10 cellular contexts compared by ENCODE assay signal in the genomic region with DNA sequence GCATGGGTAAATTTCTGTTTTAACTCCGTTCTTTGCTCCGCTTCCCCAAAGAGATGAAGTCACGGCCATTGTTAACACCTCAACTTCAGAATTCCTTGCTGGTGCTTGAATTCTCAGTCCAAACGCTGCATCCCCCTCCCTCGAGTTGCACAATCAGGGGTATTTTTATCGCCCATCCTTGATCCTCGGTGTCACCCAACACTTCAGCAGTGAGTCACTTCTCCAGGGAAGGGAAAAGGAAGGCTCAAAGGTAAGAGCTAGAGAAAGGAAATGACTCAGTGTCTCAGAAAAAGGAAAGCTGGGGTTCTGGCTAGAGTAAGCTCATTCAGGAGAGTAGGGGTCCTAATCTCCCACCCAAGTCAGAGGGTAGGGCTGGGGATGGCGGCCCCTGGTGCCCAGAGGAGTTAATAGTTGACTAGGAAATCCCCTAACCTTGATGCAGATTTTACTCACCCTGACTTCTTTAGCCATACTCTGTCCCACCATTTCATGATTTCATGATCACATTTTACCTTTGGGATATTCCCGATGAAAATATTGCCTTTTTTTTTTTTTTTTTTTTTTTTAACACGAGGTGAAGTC. TPM values are rescaled to one million over a fixed set of nuclear protein-coding genes. Genes with fewer than 3 reads are reported as not detected.
DNase-seq lines count a peak whose midpoint lies in the region; ATAC-seq, FAIRE-seq and TF ChIP-seq lines count a peak whose summit lies in the region.
"Had no signal": no experiment of that assay in that cellular context is flagged by ENCODE, and none has a peak within 500 bp of the region (broad histone marks: within the 10 kb centered on the region; RNA-seq: fewer than 3 reads in every experiment).

No MANE protein-coding gene starts in this region.

- H3K36me3 ChIP-seq in astrocyte (ENCODE audit: insufficient read depth, low read length) = no peaks in the 10 kb centered on the region

- peaks cover 9% of the 10 kb centered on the region for H3K4me1 Mint-ChIP-seq in activated CD4-positive, alpha-beta T cell treated with anti-CD3 and anti-CD28 coated beads for 36 hours
- peaks cover 41% of the 10 kb centered on the region for H3K4me1 Mint-ChIP-seq in astrocyte (ENCODE audit: low read depth, unreplicated experiment)

- H3K79me2 ChIP-seq in astrocyte (ENCODE audit: insufficient read depth, low read length) = no peaks in the 10 kb centered on the region

- H3K27me3 Mint-ChIP-seq in activated CD4-positive, alpha-beta T cell treated with anti-CD3 and anti-CD28 coated beads for 36 hours = no peaks in the 10 kb centered on the region
- no peaks in the 10 kb centered on the region for H3K27me3 Mint-ChIP-seq in astrocyte (ENCODE audit: low read depth, unreplicated experiment)

- no peaks in the 10 kb centered on the region for H4K20me1 ChIP-seq in astrocyte (ENCODE audit: insufficient read depth, low read length)

- H3K9me3 ChIP-seq in astrocyte (ENCODE audit: insufficient read depth, low read depth, low read length) = no peaks in the 10 kb centered on the region

- peak overlapping the region; percentile 9 for H3K4me3 ChIP-seq in astrocyte (ENCODE audit: insufficient read depth, low read depth, low read length)

- H3K36me3 Mint-ChIP-seq in activated CD4-positive, alpha-beta T cell treated with anti-CD3 and anti-CD28 coated beads for 36 hours (ENCODE audit: low read depth) = no peaks in the 10 kb centered on the region
- peaks cover 19% of the 10 kb centered on the region for H3K36me3 Mint-ChIP-seq in astrocyte (ENCODE audit: low read depth, unreplicated experiment)

- H3K27ac ChIP-seq in astrocyte (ENCODE audit: low read depth, low read length) = peak overlapping the region; percentile 63

- H3K9ac ChIP-seq in astrocyte (ENCODE audit: low read length) = peak overlapping the region; percentile 4

- CTCF ChIA-PET in activated CD4-positive, alpha-beta T cell treated with anti-CD3 and anti-CD28 coated beads for 36 hours (lab: Charles Lee) = interaction anchor here (0.6 kb wide), 1 partner anchor 125 kb away, joined by 4 read pairs; no protein-coding TSS in a partner anchor

- POLR2A ChIA-PET in activated CD4-positive, alpha-beta T cell treated with anti-CD3 and anti-CD28 coated beads for 36 hours (lab: Charles Lee) = interaction anchor here (0.6 kb wide), 1 partner anchor 331 kb away, joined by 3 read pairs; no protein-coding TSS in a partner anchor

- no peaks in the 10 kb centered on the region for H3K9me3 Mint-ChIP-seq in activated CD4-positive, alpha-beta T cell treated with anti-CD3 and anti-CD28 coated beads for 36 hours (ENCODE audit: low read depth)
- no peaks in the 10 kb centered on the region for H3K9me3 Mint-ChIP-seq in astrocyte (ENCODE audit: unreplicated experiment)

- no peak overlapping the region for H3K27ac Mint-ChIP-seq in activated CD4-positive, alpha-beta T cell treated with anti-CD3 and anti-CD28 coated beads for 36 hours
- peak overlapping the region; percentile 85 for H3K27ac Mint-ChIP-seq in astrocyte (ENCODE audit: unreplicated experiment)

- no peak overlapping the region for H2AFZ ChIP-seq in astrocyte (ENCODE audit: low read depth, low read length)

- DNase-seq in activated CD4-positive, alpha-beta T cell treated with anti-CD3 and anti-CD28 coated beads for 36 hours = no peak
- DNase-seq in activated CD4-positive, alpha-beta T cell treated with anti-CD3 and anti-CD28 coated beads, Interleukin-2, amount 50 U/mL, for 1 hour = no peak
- DNase-seq in astrocyte (ENCODE audit: low read depth) (peak; percentile 89), iris pigment epithelial cell (ENCODE audit: low read depth) (peak; percentile 91), urothelium cell line (ENCODE audit: low spot score) (peak; percentile 84), RPMI8226 (no peak)
- DNase-seq: activated CD4-positive, CD25-positive, alpha-beta regulatory T cell treated with anti-CD3 and anti-CD28 coated beads, Interleukin-2, amount 50 U/mL, for 72 hours had no signal

- peak; percentile 30 for ATAC-seq in activated CD4-positive, alpha-beta T cell treated with anti-CD3 and anti-CD28 coated beads for 36 hours
- ATAC-seq in GM18511 (IDR thresholded peaks at IDR 0.05; ENCODE audit: unreplicated experiment) (no peak), GM18520 (IDR thresholded peaks at IDR 0.05; ENCODE audit: unreplicated experiment) (no peak)

- peaks cover 32% of the 10 kb centered on the region for H3K4me1 ChIP-seq in astrocyte (ENCODE audit: insufficient read depth, low read length)

- intact Hi-C loops in activated CD4-positive, alpha-beta T cell treated with anti-CD3 and anti-CD28 coated beads for 36 hours (cut with DNase I, micrococcal nuclease) = no loop called here

- TF ChIP-seq CTCF in astrocyte (IDR thresholded peaks at IDR 0.05; ENCODE audit: insufficient read depth, low read depth, low read length) = no peak

- H3K4me3 Mint-ChIP-seq in activated CD4-positive, alpha-beta T cell treated with anti-CD3 and anti-CD28 coated beads for 36 hours = no peak overlapping the region
- peak overlapping the region; percentile 80 for H3K4me3 Mint-ChIP-seq in astrocyte (ENCODE audit: unreplicated experiment)

- H3K27me3 ChIP-seq in astrocyte (ENCODE audit: insufficient read depth, low read length) = no peaks in the 10 kb centered on the region

- FAIRE-seq in astrocyte (lab: Jason Lieb, UNC) (peak; percentile 78), urothelium cell line (lab: Jason Lieb, UNC) (peak; percentile 27)
- FAIRE-seq: A204.1 had no signal

- peak overlapping the region; percentile 56 for H3K4me2 ChIP-seq in astrocyte (ENCODE audit: low read length)

RNA-seq across cellular contexts. Expression of gene TRIM8, which starts 39.8 kb away (rescaled TPM):
- total RNA-seq in activated CD4-positive, alpha-beta T cell treated with anti-CD3 and anti-CD28 coated beads for 36 hours = 10 to 100 TPM; 37.8 to 39.1 TPM
- total RNA-seq in astrocyte = 103 and 117 TPM in 2 replicates

Comparison
In these comparisons a context has a peak if more than half of its experiments do, and no peak if none do; other contexts are left out.
1. DNase-seq: peak in astrocyte (single experiment), iris pigment epithelial cell (single experiment) and urothelium cell line (single experiment); none in activated CD4-positive, alpha-beta T cell treated with anti-CD3 and anti-CD28 coated beads for 36 hours (single experiment), activated CD4-positive, alpha-beta T cell treated with anti-CD3 and anti-CD28 coated beads, Interleukin-2, amount 50 U/mL, for 1 hour (single experiment) and RPMI8226 (single experiment).